Comparison of ENCODE assay signal across 22 cellular contexts in genomic region chr11:58530236-58530635, GRCh38. TPM values are rescaled to one million over a fixed set of nuclear protein-coding genes. Genes with fewer than 3 reads are reported as not detected.
DNase-seq lines count a peak whose midpoint lies in the region; ATAC-seq lines count a peak whose summit lies in the region.
"Had no signal": no experiment of that assay in that cellular context is flagged by ENCODE, and none has a peak within 500 bp of the region (broad histone marks: within the 10 kb centered on the region; RNA-seq: fewer than 3 reads in every experiment).

No MANE protein-coding gene starts in this region.

- peaks cover 71% of the 10 kb centered on the region for H3K36me3 Mint-ChIP-seq in activated CD4-positive, alpha-beta T cell treated with anti-CD3 and anti-CD28 coated beads, Interleukin-2, amount 10 ng/mL, durations not matched to agents 24 days and 14 days (ENCODE audit: low read depth)
- H3K36me3 Mint-ChIP-seq in activated CD4-positive, alpha-beta T cell treated with anti-CD3 and anti-CD28 coated beads for 36 hours (ENCODE audit: low read depth): peaks cover 75% of the 10 kb centered on the region
- H3K36me3 Mint-ChIP-seq in CD4-positive, CD25-positive, alpha-beta regulatory T cell: peaks cover 66% of the 10 kb centered on the region
- H3K36me3 Mint-ChIP-seq in central memory CD8-positive, alpha-beta T cell (ENCODE audit: insufficient read depth): peaks cover 48% of the 10 kb centered on the region

- peaks cover 27% of the 10 kb centered on the region for H3K4me1 ChIP-seq in CD4-positive, CD25-positive, alpha-beta regulatory T cell (ENCODE audit: control insufficient read depth, insufficient read depth, low read length, poor library complexity, severe bottlenecking)
- H3K4me1 ChIP-seq: esophagus squamous epithelium, tibial artery had no signal

- peak; percentile 83 for DNase-seq in activated CD4-positive, alpha-beta T cell treated with anti-CD3 and anti-CD28 coated beads, Interleukin-2, amount 10 ng/mL, durations not matched to agents 24 days and 14 days
- DNase-seq in activated CD4-positive, alpha-beta T cell treated with anti-CD3 and anti-CD28 coated beads for 36 hours: no peak
- peak in 2 of 3 donors; percentile 57 to 71 for DNase-seq in CD4-positive, CD25-positive, alpha-beta regulatory T cell
- DNase-seq in T follicular helper cell (ENCODE audit: low read depth): peak; percentile 27
- no peak for DNase-seq in central memory CD8-positive, alpha-beta T cell (ENCODE audit: low spot score in 2 of 2)
- no peak for DNase-seq in NCI-H1092 treated with DMSO at 0.1 percent for 48 hours (lab: John Stamatoyannopoulos, UW)
- DNase-seq: C1 segment of cervical spinal cord; DND-41; dorsolateral prefrontal cortex; esophagus squamous epithelium; GM23248; mucosa of descending colon; NCI-H1436; NCI-H2227 treated with DMSO at 0.1 percent for 48 hours; small intestine; stimulated activated CD4-positive, alpha-beta T cell treated with anti-CD3 and anti-CD28 coated beads, Interleukin-4, amount 100 ng/mL, for 4 hours; tibial artery had no signal

- no peaks in the 10 kb centered on the region for H3K27me3 ChIP-seq in CD4-positive, CD25-positive, alpha-beta regulatory T cell (ENCODE audit: control insufficient read depth, insufficient read depth, low read length)
- H3K27me3 ChIP-seq: cardiac muscle cell, dorsolateral prefrontal cortex, esophagus squamous epithelium, tibial artery had no signal

- peaks cover 32% of the 10 kb centered on the region for H3K4me1 Mint-ChIP-seq in activated CD4-positive, alpha-beta T cell treated with anti-CD3 and anti-CD28 coated beads, Interleukin-2, amount 10 ng/mL, durations not matched to agents 24 days and 14 days
- H3K4me1 Mint-ChIP-seq in activated CD4-positive, alpha-beta T cell treated with anti-CD3 and anti-CD28 coated beads for 36 hours: peaks cover 56% of the 10 kb centered on the region
- H3K4me1 Mint-ChIP-seq in CD4-positive, CD25-positive, alpha-beta regulatory T cell: peaks cover 31 to 63% (median 43%) of the 10 kb centered on the region in 4 donors
- H3K4me1 Mint-ChIP-seq in central memory CD8-positive, alpha-beta T cell: peaks cover 40% of the 10 kb centered on the region

- H3K9me3 Mint-ChIP-seq in activated CD4-positive, alpha-beta T cell treated with anti-CD3 and anti-CD28 coated beads, Interleukin-2, amount 10 ng/mL, durations not matched to agents 24 days and 14 days: no peaks in the 10 kb centered on the region
- H3K9me3 Mint-ChIP-seq in activated CD4-positive, alpha-beta T cell treated with anti-CD3 and anti-CD28 coated beads for 36 hours (ENCODE audit: low read depth): peaks cover 2% of the 10 kb centered on the region
- peaks cover 0 to 2% (median 0%) of the 10 kb centered on the region in 7 donors for H3K9me3 Mint-ChIP-seq in CD4-positive, CD25-positive, alpha-beta regulatory T cell
- no peaks in the 10 kb centered on the region for H3K9me3 Mint-ChIP-seq in central memory CD8-positive, alpha-beta T cell

- H3K36me3 ChIP-seq in CD4-positive, CD25-positive, alpha-beta regulatory T cell (ENCODE audit: control insufficient read depth, insufficient read depth, low read length): peaks cover 53% of the 10 kb centered on the region
- H3K36me3 ChIP-seq: cardiac muscle cell had no signal

- H3K4me3 ChIP-seq in CD4-positive, CD25-positive, alpha-beta regulatory T cell (ENCODE audit: low read depth, low read length): no peak overlapping the region
- H3K4me3 ChIP-seq: cardiac muscle cell, dorsolateral prefrontal cortex, esophagus squamous epithelium, GM23248, mucosa of descending colon, tibial artery had no signal

- peak overlapping the region; percentile 65 for H3K27ac ChIP-seq in CD4-positive, CD25-positive, alpha-beta regulatory T cell (ENCODE audit: insufficient read depth, low read length, poor library complexity, severe bottlenecking)
- H3K27ac ChIP-seq: cardiac muscle cell, dorsolateral prefrontal cortex, esophagus squamous epithelium, GM23248, tibial artery had no signal

- CTCF ChIA-PET in activated CD4-positive, alpha-beta T cell treated with anti-CD3 and anti-CD28 coated beads for 36 hours (lab: Charles Lee): interaction anchor here (0.6 to 1.8 kb wide), 2 partner anchors 37 to 789 kb away, joined by 3 to 8 read pairs; partner anchors contain the start of gene SELENOH

- POLR2A ChIA-PET in activated CD4-positive, alpha-beta T cell treated with anti-CD3 and anti-CD28 coated beads for 36 hours (lab: Charles Lee): no interaction called here

- H3K27me3 Mint-ChIP-seq in activated CD4-positive, alpha-beta T cell treated with anti-CD3 and anti-CD28 coated beads, Interleukin-2, amount 10 ng/mL, durations not matched to agents 24 days and 14 days: no peaks in the 10 kb centered on the region
- H3K27me3 Mint-ChIP-seq in activated CD4-positive, alpha-beta T cell treated with anti-CD3 and anti-CD28 coated beads for 36 hours: no peaks in the 10 kb centered on the region
- H3K27me3 Mint-ChIP-seq in CD4-positive, CD25-positive, alpha-beta regulatory T cell: no peaks in the 10 kb centered on the region
- H3K27me3 Mint-ChIP-seq in central memory CD8-positive, alpha-beta T cell: no peaks in the 10 kb centered on the region

- H3K9me3 ChIP-seq in CD4-positive, CD25-positive, alpha-beta regulatory T cell (ENCODE audit: control insufficient read depth in 2 of 2, low read length in 2 of 2): no peaks in the 10 kb centered on the region
- H3K9me3 ChIP-seq: esophagus squamous epithelium, mucosa of descending colon, tibial artery had no signal

- intact Hi-C loops in activated CD4-positive, alpha-beta T cell treated with anti-CD3 and anti-CD28 coated beads, Interleukin-2, amount 10 ng/mL, durations not matched to agents 24 days and 14 days (cut with micrococcal nuclease): no loop called here
- intact Hi-C loops in activated CD4-positive, alpha-beta T cell treated with anti-CD3 and anti-CD28 coated beads for 36 hours (cut with DNase I, micrococcal nuclease): no loop called here

- no peak overlapping the region for H3K4me3 Mint-ChIP-seq in activated CD4-positive, alpha-beta T cell treated with anti-CD3 and anti-CD28 coated beads, Interleukin-2, amount 10 ng/mL, durations not matched to agents 24 days and 14 days
- no peak overlapping the region for H3K4me3 Mint-ChIP-seq in activated CD4-positive, alpha-beta T cell treated with anti-CD3 and anti-CD28 coated beads for 36 hours
- H3K4me3 Mint-ChIP-seq in CD4-positive, CD25-positive, alpha-beta regulatory T cell: peak overlapping the region in 2 of 4 donors; percentile 29 to 42
- no peak overlapping the region for H3K4me3 Mint-ChIP-seq in central memory CD8-positive, alpha-beta T cell

- no peak overlapping the region for H3K27ac Mint-ChIP-seq in activated CD4-positive, alpha-beta T cell treated with anti-CD3 and anti-CD28 coated beads, Interleukin-2, amount 10 ng/mL, durations not matched to agents 24 days and 14 days
- no peak overlapping the region for H3K27ac Mint-ChIP-seq in activated CD4-positive, alpha-beta T cell treated with anti-CD3 and anti-CD28 coated beads for 36 hours
- peak overlapping the region; percentile 85 to 94 (median 89) for H3K27ac Mint-ChIP-seq in CD4-positive, CD25-positive, alpha-beta regulatory T cell
- peak overlapping the region; percentile 27 for H3K27ac Mint-ChIP-seq in central memory CD8-positive, alpha-beta T cell (ENCODE audit: low read depth)

- ATAC-seq in activated CD4-positive, alpha-beta T cell treated with anti-CD3 and anti-CD28 coated beads for 36 hours: no peak
- peak; percentile 76 to 85 for ATAC-seq in CD4-positive, CD25-positive, alpha-beta regulatory T cell (ENCODE audit: low read depth in 2 of 2)
- peak; percentile 23 for ATAC-seq in central memory CD8-positive, alpha-beta T cell (replicated peaks; ENCODE audit: extremely low read depth, poor library complexity, severe bottlenecking)
- ATAC-seq in HG03521 (IDR thresholded peaks at IDR 0.05; ENCODE audit: unreplicated experiment) (no peak), HG02885 (IDR thresholded peaks at IDR 0.05; ENCODE audit: poor library complexity, unreplicated experiment) (no peak)
- ATAC-seq: mucosa of descending colon had no signal

RNA-seq across cellular contexts. Expression of gene OR5B21, which starts 22.3 kb away (rescaled TPM):
- total RNA-seq in activated CD4-positive, alpha-beta T cell treated with anti-CD3 and anti-CD28 coated beads, Interleukin-2, amount 10 ng/mL, durations not matched to agents 24 days and 14 days: not detected in 2 replicates
- total RNA-seq in activated CD4-positive, alpha-beta T cell treated with anti-CD3 and anti-CD28 coated beads for 36 hours: under 1 TPM in 1 of 2 experiments, not detected in 1; 0.33 TPM
- total RNA-seq in CD4-positive, CD25-positive, alpha-beta regulatory T cell: not detected
- not detected for polyA plus RNA-seq in CD4-positive, CD25-positive, alpha-beta regulatory T cell
- total RNA-seq: A673, cardiac muscle cell, esophagus squamous epithelium, GM23248, mucosa of descending colon, pulmonary artery endothelial cell had no signal
- polyA plus RNA-seq: cardiac muscle cell, GM23248, small intestine had no signal

RNA-seq across cellular contexts. Expression of gene LPXN, which starts 45.4 kb away (rescaled TPM):
- 86.3 and 86.7 TPM in 2 replicates for total RNA-seq in activated CD4-positive, alpha-beta T cell treated with anti-CD3 and anti-CD28 coated beads, Interleukin-2, amount 10 ng/mL, durations not matched to agents 24 days and 14 days
- 100 to 1,000 TPM; 110 to 163 TPM for total RNA-seq in activated CD4-positive, alpha-beta T cell treated with anti-CD3 and anti-CD28 coated beads for 36 hours
- total RNA-seq in CD4-positive, CD25-positive, alpha-beta regulatory T cell: 101 TPM
- polyA plus RNA-seq in CD4-positive, CD25-positive, alpha-beta regulatory T cell: 100 to 1,000 TPM; 221 to 314 (median 265) TPM

RNA-seq across cellular contexts. Expression of gene ZFP91, which starts 48.6 kb away (rescaled TPM):
- 57.4 and 58.3 TPM in 2 replicates for total RNA-seq in activated CD4-positive, alpha-beta T cell treated with anti-CD3 and anti-CD28 coated beads, Interleukin-2, amount 10 ng/mL, durations not matched to agents 24 days and 14 days
- 10 to 100 TPM; 35.7 to 44.0 TPM for total RNA-seq in activated CD4-positive, alpha-beta T cell treated with anti-CD3 and anti-CD28 coated beads for 36 hours
- total RNA-seq in CD4-positive, CD25-positive, alpha-beta regulatory T cell: 46.5 TPM
- polyA plus RNA-seq in CD4-positive, CD25-positive, alpha-beta regulatory T cell: 1 to 10 TPM; 5.0 to 8.6 (median 6.8) TPM

Comparison
In these comparisons a context has a peak if more than half of its experiments do, and no peak if none do; other contexts are left out.
1. DNase-seq: peak in activated CD4-positive, alpha-beta T cell treated with anti-CD3 and anti-CD28 coated beads, Interleukin-2, amount 10 ng/mL, durations not matched to agents 24 days and 14 days (single experiment), CD4-positive, CD25-positive, alpha-beta regulatory T cell (2 of 3) and T follicular helper cell (single experiment); none in activated CD4-positive, alpha-beta T cell treated with anti-CD3 and anti-CD28 coated beads for 36 hours (single experiment), central memory CD8-positive, alpha-beta T cell (0 of 2) and NCI-H1092 treated with DMSO at 0.1 percent for 48 hours (single experiment).
2. H3K27ac Mint-ChIP-seq: peak in CD4-positive, CD25-positive, alpha-beta regulatory T cell (3 of 3) and central memory CD8-positive, alpha-beta T cell (single experiment); none in activated CD4-positive, alpha-beta T cell treated with anti-CD3 and anti-CD28 coated beads, Interleukin-2, amount 10 ng/mL, durations not matched to agents 24 days and 14 days (single experiment) and activated CD4-positive, alpha-beta T cell treated with anti-CD3 and anti-CD28 coated beads for 36 hours (single experiment).
3. ATAC-seq: peak in CD4-positive, CD25-positive, alpha-beta regulatory T cell (2 of 2) and central memory CD8-positive, alpha-beta T cell (single experiment); none in activated CD4-positive, alpha-beta T cell treated with anti-CD3 and anti-CD28 coated beads for 36 hours (single experiment), HG03521 (single experiment) and HG02885 (single experiment).